Comparison of ENCODE assay signal across 11 cellular contexts in the genomic region with DNA sequence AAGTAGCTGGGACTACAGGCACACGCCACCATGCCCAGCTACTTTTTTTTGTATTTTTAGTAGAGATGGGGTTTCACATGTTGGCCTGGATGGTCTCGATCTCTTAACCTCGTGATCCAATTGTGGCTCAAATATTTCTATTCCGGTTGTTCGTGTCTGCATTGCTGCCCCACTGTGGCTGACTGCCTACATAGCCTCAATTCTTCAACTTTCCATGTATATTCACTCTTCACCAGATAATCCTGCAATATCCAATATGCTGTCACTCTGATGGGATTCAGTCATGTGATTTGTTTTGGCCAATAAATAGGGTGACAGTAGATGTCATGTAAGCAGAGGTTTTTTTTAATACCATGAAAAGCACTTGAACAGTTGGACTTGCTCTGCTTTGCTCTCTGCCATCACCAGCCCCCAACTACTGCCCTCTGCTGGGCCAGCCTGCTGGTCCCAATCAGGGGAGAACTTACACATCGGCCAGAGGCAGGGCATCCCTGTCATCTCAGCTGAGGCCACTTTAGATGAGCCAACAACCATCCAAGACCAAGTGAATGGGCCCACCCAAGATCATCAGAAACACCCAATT. TPM values are rescaled to one million over a fixed set of nuclear protein-coding genes. Genes with fewer than 3 reads are reported as not detected.
A peak's percentile ranks its signal among the peaks of the same experiment; 100 is the strongest.
DNase-seq lines count a peak whose midpoint lies in the region; ATAC-seq and TF ChIP-seq lines count a peak whose summit lies in the region.
"Had no signal": no experiment of that assay in that cellular context is flagged by ENCODE, and none has a peak within 500 bp of the region (broad histone marks: within the 10 kb centered on the region; RNA-seq: fewer than 3 reads in every experiment).

No MANE protein-coding gene starts in this region.

- intact Hi-C loops in posterior cingulate gyrus (cut with DNase I): no loop called here
- intact Hi-C loops in posterior vena cava (cut with DNase I): no loop called here

- H3K27ac ChIP-seq in VCaP: no peak overlapping the region

- POLR2A ChIA-PET in GM10248 (lab: Yijun Ruan, JAX): no interaction called here

- peak; percentile 50 for ATAC-seq in HG02885 (IDR thresholded peaks at IDR 0.05; ENCODE audit: poor library complexity, unreplicated experiment)
- ATAC-seq in activated CD4-positive, CD25-positive, alpha-beta regulatory T cell treated with anti-CD3 and anti-CD28 coated beads, Interleukin-2, amount 50 U/mL, for 24 hours: no peak
- ATAC-seq: T-helper 17 cell had no signal

- TF ChIP-seq CTCF in GM10248 (IDR thresholded peaks at IDR 0.05; ENCODE audit: control extremely low read depth, extremely low read depth, low read depth, missing control alignments) (peak; percentile 36), VCaP (conservative IDR thresholded peaks at IDR 0.05) (peak; percentile 24; the same call in 1 of the 2 replicates)

- DNase-seq in GM10248 (ENCODE audit: extremely low spot score): no peak
- DNase-seq in kidney tubule cell (ENCODE audit: low spot score): peak; percentile 17
- DNase-seq in hepatic stellate cell (ENCODE audit: low spot score): no peak
- no peak for DNase-seq in posterior cingulate gyrus
- no peak for DNase-seq in posterior vena cava (ENCODE audit: low spot score)
- DNase-seq: activated naive CD4-positive, alpha-beta T cell; natural killer cell; T-helper 17 cell had no signal

- CTCF ChIA-PET in GM10248 (lab: Yijun Ruan, JAX): no interaction called here

RNA-seq across cellular contexts. Expression of gene NSUN6, which starts 56.7 kb away (rescaled TPM):
- total RNA-seq in posterior vena cava: 10 to 100 TPM in 1 of 2 donors, 1 to 10 TPM in 1; 8.5 to 10.1 TPM
